In genomic region chr12:25866586-25867378, GRCh38 we compare ENCODE assay signal across 1 cellular context.
TF ChIP-seq lines count a peak whose summit lies in the region.

No MANE protein-coding gene starts in this region.

TF ChIP-seq in WTC11, 78 proteins besides CTCF, POLR2A, EP300 and RAD21 (continued from another document):
- no peak for TF ChIP-seq USF1 (CRISPR knock-in tag; IDR thresholded peaks at IDR 0.05)
- no peak for TF ChIP-seq NR1H2 (CRISPR knock-in tag; IDR thresholded peaks at IDR 0.05)
- no peak for TF ChIP-seq ZNF138 (CRISPR knock-in tag; conservative IDR thresholded peaks at IDR 0.05)
- no peak for TF ChIP-seq NR3C1 (CRISPR knock-in tag; conservative IDR thresholded peaks at IDR 0.05; ENCODE audit: low read depth)
- TF ChIP-seq GABPB1 (CRISPR knock-in tag; IDR thresholded peaks at IDR 0.05), result no peak
- TF ChIP-seq, protein P1, sequence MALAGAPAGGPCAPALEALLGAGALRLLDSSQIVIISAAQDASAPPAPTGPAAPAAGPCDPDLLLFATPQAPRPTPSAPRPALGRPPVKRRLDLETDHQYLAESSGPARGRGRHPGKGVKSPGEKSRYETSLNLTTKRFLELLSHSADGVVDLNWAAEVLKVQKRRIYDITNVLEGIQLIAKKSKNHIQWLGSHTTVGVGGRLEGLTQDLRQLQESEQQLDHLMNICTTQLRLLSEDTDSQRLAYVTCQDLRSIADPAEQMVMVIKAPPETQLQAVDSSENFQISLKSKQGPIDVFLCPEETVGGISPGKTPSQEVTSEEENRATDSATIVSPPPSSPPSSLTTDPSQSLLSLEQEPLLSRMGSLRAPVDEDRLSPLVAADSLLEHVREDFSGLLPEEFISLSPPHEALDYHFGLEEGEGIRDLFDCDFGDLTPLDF (CRISPR knock-in tag; IDR thresholded peaks at IDR 0.05), result no peak
- TF ChIP-seq ZNF423 (CRISPR knock-in tag; IDR thresholded peaks at IDR 0.05), result no peak
- TF ChIP-seq PRRX2 (CRISPR knock-in tag; IDR thresholded peaks at IDR 0.05), result no peak
- TF ChIP-seq E2F5 (CRISPR knock-in tag; IDR thresholded peaks at IDR 0.05), result no peak
- TF ChIP-seq ZNF416 (CRISPR knock-in tag; IDR thresholded peaks at IDR 0.05), result no peak
- no peak for TF ChIP-seq ZNF512 (CRISPR knock-in tag; IDR thresholded peaks at IDR 0.05; ENCODE audit: borderline replicate concordance)
- TF ChIP-seq FOXK1 (CRISPR knock-in tag; IDR thresholded peaks at IDR 0.05), result no peak
- no peak for TF ChIP-seq SMAD4 (CRISPR knock-in tag; IDR thresholded peaks at IDR 0.05)
- TF ChIP-seq ETV6 (CRISPR knock-in tag; IDR thresholded peaks at IDR 0.05), result no peak
- TF ChIP-seq FOXP4 (CRISPR knock-in tag; IDR thresholded peaks at IDR 0.05), result no peak
- no peak for TF ChIP-seq KAT7 (CRISPR knock-in tag; IDR thresholded peaks at IDR 0.05; ENCODE audit: borderline replicate concordance)
